In the genomic region with DNA sequence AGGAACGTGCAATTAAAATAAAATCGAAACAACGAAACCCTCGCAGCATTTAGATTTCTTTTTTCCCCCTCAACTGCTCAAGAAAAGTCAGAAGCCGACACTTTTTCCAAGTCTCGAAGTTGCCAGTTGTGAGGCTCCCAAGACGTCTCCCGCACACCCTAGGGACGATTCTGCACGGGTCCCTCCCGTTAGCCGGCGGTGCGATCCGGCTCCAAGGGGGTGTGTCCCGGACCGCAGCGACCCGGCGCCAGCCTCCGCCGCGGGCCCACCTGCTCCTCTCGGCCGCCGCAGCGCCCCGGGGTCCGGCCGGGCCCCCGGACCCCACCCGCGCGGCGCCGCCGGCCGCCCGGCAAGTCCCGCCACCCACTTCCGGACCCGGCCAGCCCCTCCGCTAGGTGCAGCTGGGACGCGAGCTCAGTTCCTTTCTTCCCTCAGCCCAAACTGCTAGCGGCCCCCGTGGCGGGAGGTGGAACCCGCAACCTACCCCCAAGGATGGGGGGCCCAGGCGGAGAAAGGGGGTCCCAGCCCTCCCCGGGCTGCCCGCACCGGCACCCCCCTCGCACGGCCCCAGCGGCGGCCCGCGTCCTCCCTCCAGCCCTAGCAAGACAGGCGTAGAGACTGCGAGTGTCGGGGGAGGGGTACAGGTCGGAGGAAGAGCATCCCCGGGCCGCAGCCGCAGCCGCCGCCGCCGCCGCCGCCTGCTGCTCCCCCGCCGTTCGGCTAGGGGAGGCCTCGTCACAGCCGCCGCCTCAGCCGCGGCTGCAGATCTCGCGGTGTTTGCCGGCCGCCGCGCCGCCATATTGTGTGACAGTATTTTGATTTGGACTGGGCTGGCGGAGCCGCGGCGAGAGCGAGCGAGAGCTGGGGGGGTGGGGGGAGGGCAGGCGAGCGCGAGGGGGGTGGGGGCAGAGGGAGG, we compare ENCODE assay signal across 8 cellular contexts. TPM values are rescaled to one million over a fixed set of nuclear protein-coding genes. Genes with fewer than 3 reads are reported as not detected.
DNase-seq lines count a peak whose midpoint lies in the region; ATAC-seq and TF ChIP-seq lines count a peak whose summit lies in the region.

No MANE protein-coding gene starts in this region.

- H3K27me3 ChIP-seq in DND-41 (ENCODE audit: insufficient read depth, low read length, poor library complexity), result no peaks in the 10 kb centered on the region
- no peaks in the 10 kb centered on the region for H3K27me3 ChIP-seq in Peyer's patch

- peak overlapping the region; percentile 93 for H3K9ac ChIP-seq in DND-41 (ENCODE audit: low read depth, low read length)

- peaks cover 0 to 4% of the 10 kb centered on the region in 2 donors for H3K27me3 Mint-ChIP-seq in natural killer cell (ENCODE audit: low read depth in 2 of 2)

- no peaks in the 10 kb centered on the region for H3K9me3 ChIP-seq in DND-41 (ENCODE audit: insufficient read depth, low read length, severe bottlenecking)
- no peaks in the 10 kb centered on the region for H3K9me3 ChIP-seq in Peyer's patch

- no peaks in the 10 kb centered on the region for H3K9me3 Mint-ChIP-seq in natural killer cell

- H4K20me1 ChIP-seq in DND-41 (ENCODE audit: insufficient read depth, low read length), result peaks cover 22% of the 10 kb centered on the region; the same call in 1 of the 2 replicates

- H3K36me3 ChIP-seq in DND-41 (ENCODE audit: insufficient read depth, low read length) (peaks cover 2% of the 10 kb centered on the region; the same call in 1 of the 2 replicates), Peyer's patch (no peaks in the 10 kb centered on the region)

- peaks cover 23 to 29% of the 10 kb centered on the region in 2 donors for H3K4me1 Mint-ChIP-seq in natural killer cell

- H3K4me1 ChIP-seq in DND-41 (ENCODE audit: insufficient read depth, low read length) (peaks cover 43% of the 10 kb centered on the region), Peyer's patch (peaks cover 0 to 26% (median 2%) of the 10 kb centered on the region in 4 donors)

- intact Hi-C loops in natural killer cell (cut with micrococcal nuclease), result loop anchor here (5.0 to 10.0 kb wide), 3 partner anchors 50 to 752 kb away; a partner anchor contains a TSS

- peak overlapping the region; percentile 75 to 92 for H3K27ac Mint-ChIP-seq in natural killer cell

- peaks cover 46% of the 10 kb centered on the region for H3K79me2 ChIP-seq in DND-41 (ENCODE audit: insufficient read depth, low read length)

- peak; percentile 93 for DNase-seq in DND-41
- DNase-seq in KG1 (lab: John Stamatoyannopoulos, UW), result peak; percentile 74
- DNase-seq in Peyer's patch, result peak; percentile 86 to 94 (median 91)
- peak; percentile 73 to 85 for DNase-seq in activated T-helper 1 cell treated with anti-CD3 and anti-CD28 coated beads, Interleukin-2, amount 50 U/mL, for 16 hours (ENCODE audit: low read depth in 1 of 2, low spot score in 1 of 2)
- DNase-seq in fibroblast of mammary gland (ENCODE audit: low read depth), result peak; percentile 84
- peak; percentile 83 for DNase-seq in natural killer cell
- DNase-seq in stimulated activated naive CD4-positive, alpha-beta T cell (lab: John Stamatoyannopoulos, UW), result peak; percentile 73 to 90 (median 85)

- peak overlapping the region; percentile 87 for H3K4me3 Mint-ChIP-seq in natural killer cell

- ATAC-seq in DND-41 (ENCODE audit: insufficient read depth, low read depth) (peak; percentile 83), GM21723 (IDR thresholded peaks at IDR 0.05; ENCODE audit: unreplicated experiment) (peak; percentile 80), natural killer cell (peak; percentile 78 to 91 (median 87))

- H2AFZ ChIP-seq in DND-41 (ENCODE audit: low read depth, low read length), result peak overlapping the region; percentile 75

- peak; percentile 40 for TF ChIP-seq CTCF in DND-41 (IDR thresholded peaks at IDR 0.05; ENCODE audit: borderline replicate concordance, extremely low read depth, low read length, poor library complexity, severe bottlenecking)
- TF ChIP-seq CTCF in Peyer's patch (IDR thresholded peaks at IDR 0.05), result peak in 3 of 6 experiments; percentile 16 to 26 (median 24)
- no peak for TF ChIP-seq CTCF in fibroblast of mammary gland (conservative IDR thresholded peaks at IDR 0.05; ENCODE audit: control insufficient read depth, insufficient read depth, low read depth, low read length)
- no peak for TF ChIP-seq CTCF in natural killer cell (IDR thresholded peaks at IDR 0.05)

- H3K4me3 ChIP-seq in DND-41 (ENCODE audit: low read depth in 1 of 2, low read length in 2 of 2) (peak overlapping the region; percentile 62 to 78), Peyer's patch (peak overlapping the region; percentile 83 to 99 (median 86)), fibroblast of mammary gland (ENCODE audit: control insufficient read depth, low read depth, low read length) (peak overlapping the region; percentile 79)

- peak overlapping the region; percentile 70 for H3K4me2 ChIP-seq in DND-41 (ENCODE audit: insufficient read depth, low read length)

- peak; percentile 73 to 77 for TF ChIP-seq POLR2A in Peyer's patch (IDR thresholded peaks at IDR 0.05)

- H3K36me3 Mint-ChIP-seq in natural killer cell, result no peaks in the 10 kb centered on the region

- H3K27ac ChIP-seq in DND-41 (ENCODE audit: low read length), result peak overlapping the region; percentile 92
- peak overlapping the region; percentile 93 to 98 (median 98) for H3K27ac ChIP-seq in Peyer's patch

RNA-seq across cellular contexts. Expression of a gene that starts 0.5 kb away (rescaled TPM):
- total RNA-seq in Peyer's patch, result 10 to 100 TPM; 48.2 to 84.6 (median 52.8) TPM
- total RNA-seq in natural killer cell, result 10 to 100 TPM; 65.7 to 74.9 (median 68.9) TPM

Comparison
In these comparisons a context has a peak if more than half of its experiments do, and no peak if none do; other contexts are left out.
1. Peak in every context shown above with its lines: DNase-seq, ATAC-seq, H3K4me3 ChIP-seq and H3K27ac ChIP-seq.